In genomic region chr6:13290335-13290734, GRCh38 we compare ENCODE assay signal across 1 cellular context.
A peak's percentile ranks its signal among the peaks of the same experiment; 100 is the strongest.
TF ChIP-seq lines count a peak whose summit lies in the region.

No MANE protein-coding gene starts in this region.

TF ChIP-seq in GM12878, 131 proteins besides CTCF, POLR2A, EP300 and RAD21 (continued from another document):
- TF ChIP-seq ZBTB40 (IDR thresholded peaks at IDR 0.05; ENCODE audit: borderline replicate concordance) (no peak), POLR2AphosphoS5 (IDR thresholded peaks at IDR 0.05; ENCODE audit: low read length) (0 out of 2 replicates have a peak, but pooled peaks have one; percentile 32), ZNF24 (IDR thresholded peaks at IDR 0.05) (no peak), WRNIP1 (IDR thresholded peaks at IDR 0.05; ENCODE audit: borderline replicate concordance, low read depth, low read length) (no peak)
